Comparison of ENCODE assay signal across 8 cellular contexts in the genomic region with DNA sequence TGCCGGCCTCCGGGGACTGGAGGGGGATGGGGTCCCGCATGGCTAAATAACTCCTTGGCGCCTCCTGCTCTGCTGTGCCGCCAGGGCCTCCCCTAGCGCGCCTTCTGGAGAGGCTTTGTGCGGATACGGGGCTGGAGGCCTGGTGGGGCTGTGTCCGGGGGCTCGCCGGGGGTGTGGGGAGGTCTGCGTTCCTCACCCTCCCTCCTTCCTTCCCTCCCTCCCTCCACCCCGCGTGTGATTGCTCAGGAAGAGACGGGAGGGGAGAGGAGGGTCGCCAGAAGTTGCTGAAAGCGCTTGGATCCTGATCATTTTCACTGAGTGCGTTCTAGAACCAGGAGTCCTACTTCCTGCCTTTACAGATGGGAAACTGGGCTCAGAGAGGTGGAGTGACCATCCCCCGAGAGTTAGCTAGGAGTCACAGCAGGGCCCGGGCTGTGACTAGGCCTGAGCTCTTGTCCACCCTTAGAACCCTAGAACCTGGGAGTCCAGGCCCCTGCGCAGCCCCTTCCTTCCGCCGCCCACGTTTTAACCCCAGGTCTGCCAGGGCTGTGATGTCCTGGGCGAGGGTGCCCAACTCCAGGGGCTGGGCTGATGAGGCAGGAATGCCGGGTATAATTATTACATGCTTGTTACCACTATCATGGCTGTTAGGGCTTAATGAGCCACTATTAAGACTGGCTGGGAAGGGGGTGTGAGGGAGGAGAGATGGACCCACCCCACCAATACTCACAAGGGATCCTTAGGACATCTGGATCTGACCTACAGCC.
A peak's percentile ranks its signal among the peaks of the same experiment; 100 is the strongest.
DNase-seq lines count a peak whose midpoint lies in the region.

No MANE protein-coding gene starts in this region.

- peak; percentile 48 to 50 for DNase-seq in stimulated activated CD4-positive, alpha-beta T cell treated with anti-CD3 and anti-CD28 coated beads, Interleukin-2, amount 100 ng/mL, for 24 hours
- DNase-seq in stimulated activated CD4-positive, alpha-beta T cell treated with anti-CD3 and anti-CD28 coated beads, Interleukin-4, amount 100 ng/mL, for 24 hours, result no peak
- DNase-seq in NCI-H2196 (lab: John Stamatoyannopoulos, UW; ENCODE audit: unreplicated experiment), result peak; percentile 62
- DNase-seq in islet precursor cell, result peak; percentile 99
- DNase-seq in stimulated activated CD4-positive, alpha-beta T cell treated with anti-CD3 and anti-CD28 coated beads, Interleukin-4, amount 100 ng/mL, for 4 hours, result peak; percentile 23 to 37
- DNase-seq in germinal center (ENCODE audit: low spot score), result no peak
- DNase-seq in Ammon's horn (ENCODE audit: low spot score), result no peak

- H3K27ac ChIP-seq in angular gyrus (ENCODE audit: low read depth, low read length), result peak overlapping the region; percentile 100

Comparison
In these comparisons a context has a peak if more than half of its experiments do, and no peak if none do; other contexts are left out.
1. DNase-seq: peak in stimulated activated CD4-positive, alpha-beta T cell treated with anti-CD3 and anti-CD28 coated beads, Interleukin-2, amount 100 ng/mL, for 24 hours (2 of 2), NCI-H2196 (single experiment), islet precursor cell (single experiment) and stimulated activated CD4-positive, alpha-beta T cell treated with anti-CD3 and anti-CD28 coated beads, Interleukin-4, amount 100 ng/mL, for 4 hours (2 of 2); none in stimulated activated CD4-positive, alpha-beta T cell treated with anti-CD3 and anti-CD28 coated beads, Interleukin-4, amount 100 ng/mL, for 24 hours (single experiment), germinal center (single experiment) and Ammon's horn (single experiment).